Comparison of ENCODE assay signal across 27 cellular contexts in genomic region chrX:12423346-12423745, GRCh38.
"Had no signal": no experiment of that assay in that cellular context is flagged by ENCODE, and none has a peak within 500 bp of the region (broad histone marks: within the 10 kb centered on the region; RNA-seq: fewer than 3 reads in every experiment).

No MANE protein-coding gene starts in this region.

- H3K27me3 ChIP-seq: body of pancreas had no signal

- H3K4me3 ChIP-seq: body of pancreas had no signal

- H3K4me3 Mint-ChIP-seq: activated B cell treated with CpG ODN at 0.5 μM for 24 hours; activated CD4-positive, alpha-beta T cell treated with anti-CD3 and anti-CD28 coated beads, Interleukin-2, amount 10 ng/mL, durations not matched to agents 24 days and 14 days; activated CD8-positive, alpha-beta memory T cell treated with anti-CD3 and anti-CD28 coated beads, Interleukin-2, amount 10 ng/mL, durations not matched to agents 7 days and 5 days; activated naive CD4-positive, alpha-beta T cell treated with anti-CD3 and anti-CD28 coated beads, Interleukin-2, amount 50 U/mL, for 24 hours; activated T-cell treated with anti-CD3 and anti-CD28 coated beads, Interleukin-2, amount 50 U/mL, for 24 hours; activated T-helper 1 cell treated with anti-CD3 and anti-CD28 coated beads, Interleukin-12 subunit alpha, Interleukin-12 subunit beta, Interleukin-2, Interleukin-4 antibody, amounts not matched to agents 30 ng/mL and 10 ng/mL and 1 ng/mL, durations not matched to agents 14 hours and 24 hours and 36 hours; central memory CD8-positive, alpha-beta T cell; T-helper 17 cell had no signal

- H3K9me3 ChIP-seq: body of pancreas had no signal

- H3K4me1 ChIP-seq: body of pancreas had no signal

- H3K27ac ChIP-seq: body of pancreas had no signal

- DNase-seq: activated B cell treated with CpG ODN at 0.5 μM for 24 hours; activated CD4-positive, alpha-beta T cell treated with anti-CD3 and anti-CD28 coated beads for 1 hour; activated CD4-positive, alpha-beta T cell treated with anti-CD3 and anti-CD28 coated beads, Interleukin-2, amount 10 ng/mL, durations not matched to agents 24 days and 14 days; activated CD4-positive, alpha-beta T cell treated with anti-CD3 and anti-CD28 coated beads, Interleukin-2, amount 50 U/mL, for 48 hours; activated CD8-positive, alpha-beta memory T cell treated with anti-CD3 and anti-CD28 coated beads, Interleukin-2, amount 10 ng/mL, durations not matched to agents 7 days and 5 days; activated effector memory CD4-positive, alpha-beta T cell treated with Interleukin-2 at 50 U/mL for 16 hours; activated naive CD4-positive, alpha-beta T cell; activated T-cell treated with anti-CD3 and anti-CD28 coated beads, Interleukin-2, amount 50 U/mL, for 24 hours; aorta; body of pancreas; Kasumi-1; KBM-7; NCI-H146; NCI-H187 treated with DMSO at 0.1 percent for 48 hours; NCI-H2081 treated with DMSO at 0.1 percent for 48 hours; NCI-H2171; NCI-H2227 treated with DMSO at 0.1 percent for 48 hours; NCI-H446 treated with DMSO at 0.1 percent for 48 hours; NCI-H524 treated with DMSO at 0.1 percent for 48 hours; NCI-H748 treated with DMSO at 0.1 percent for 48 hours; PC-3; SHP77; T-helper 17 cell; T-helper 9 cell had no signal

- H3K9me3 Mint-ChIP-seq: activated B cell treated with CpG ODN at 0.5 μM for 24 hours; activated CD4-positive, alpha-beta T cell treated with anti-CD3 and anti-CD28 coated beads, Interleukin-2, amount 10 ng/mL, durations not matched to agents 24 days and 14 days; activated naive CD4-positive, alpha-beta T cell treated with anti-CD3 and anti-CD28 coated beads, Interleukin-2, amount 50 U/mL, for 24 hours; activated T-cell treated with anti-CD3 and anti-CD28 coated beads, Interleukin-2, amount 50 U/mL, for 24 hours; activated T-helper 1 cell treated with anti-CD3 and anti-CD28 coated beads, Interleukin-12 subunit alpha, Interleukin-12 subunit beta, Interleukin-2, Interleukin-4 antibody, amounts not matched to agents 30 ng/mL and 10 ng/mL and 1 ng/mL, durations not matched to agents 14 hours and 24 hours and 36 hours had no signal

- ATAC-seq: activated CD8-positive, alpha-beta memory T cell treated with anti-CD3 and anti-CD28 coated beads, Interleukin-2, amount 10 ng/mL, durations not matched to agents 7 days and 5 days; body of pancreas; PC-3; T-helper 17 cell had no signal

- H3K4me1 Mint-ChIP-seq: activated B cell treated with CpG ODN at 0.5 μM for 24 hours; activated CD4-positive, alpha-beta T cell treated with anti-CD3 and anti-CD28 coated beads, Interleukin-2, amount 10 ng/mL, durations not matched to agents 24 days and 14 days; activated CD8-positive, alpha-beta memory T cell treated with anti-CD3 and anti-CD28 coated beads, Interleukin-2, amount 10 ng/mL, durations not matched to agents 7 days and 5 days; activated naive CD4-positive, alpha-beta T cell treated with anti-CD3 and anti-CD28 coated beads, Interleukin-2, amount 50 U/mL, for 24 hours; central memory CD8-positive, alpha-beta T cell; T-helper 17 cell had no signal

- H3K27me3 Mint-ChIP-seq: activated B cell treated with CpG ODN at 0.5 μM for 24 hours; activated CD4-positive, alpha-beta T cell treated with anti-CD3 and anti-CD28 coated beads, Interleukin-2, amount 10 ng/mL, durations not matched to agents 24 days and 14 days; activated CD8-positive, alpha-beta memory T cell treated with anti-CD3 and anti-CD28 coated beads, Interleukin-2, amount 10 ng/mL, durations not matched to agents 7 days and 5 days; activated naive CD4-positive, alpha-beta T cell treated with anti-CD3 and anti-CD28 coated beads, Interleukin-2, amount 50 U/mL, for 24 hours; central memory CD8-positive, alpha-beta T cell; T-helper 17 cell had no signal

- H3K36me3 Mint-ChIP-seq: activated CD8-positive, alpha-beta memory T cell treated with anti-CD3 and anti-CD28 coated beads, Interleukin-2, amount 10 ng/mL, durations not matched to agents 7 days and 5 days; activated naive CD4-positive, alpha-beta T cell treated with anti-CD3 and anti-CD28 coated beads, Interleukin-2, amount 50 U/mL, for 24 hours had no signal

- H3K27ac Mint-ChIP-seq: activated B cell treated with CpG ODN at 0.5 μM for 24 hours; activated CD4-positive, alpha-beta T cell treated with anti-CD3 and anti-CD28 coated beads, Interleukin-2, amount 10 ng/mL, durations not matched to agents 24 days and 14 days; activated CD8-positive, alpha-beta memory T cell treated with anti-CD3 and anti-CD28 coated beads, Interleukin-2, amount 10 ng/mL, durations not matched to agents 7 days and 5 days; activated naive CD4-positive, alpha-beta T cell treated with anti-CD3 and anti-CD28 coated beads, Interleukin-2, amount 50 U/mL, for 24 hours; activated T-cell treated with anti-CD3 and anti-CD28 coated beads, Interleukin-2, amount 50 U/mL, for 24 hours; activated T-helper 1 cell treated with anti-CD3 and anti-CD28 coated beads, Interleukin-12 subunit alpha, Interleukin-12 subunit beta, Interleukin-2, Interleukin-4 antibody, amounts not matched to agents 30 ng/mL and 10 ng/mL and 1 ng/mL, durations not matched to agents 14 hours and 24 hours and 36 hours; T-helper 17 cell had no signal
